Comparison of ENCODE assay signal across 21 cellular contexts in the genomic region with DNA sequence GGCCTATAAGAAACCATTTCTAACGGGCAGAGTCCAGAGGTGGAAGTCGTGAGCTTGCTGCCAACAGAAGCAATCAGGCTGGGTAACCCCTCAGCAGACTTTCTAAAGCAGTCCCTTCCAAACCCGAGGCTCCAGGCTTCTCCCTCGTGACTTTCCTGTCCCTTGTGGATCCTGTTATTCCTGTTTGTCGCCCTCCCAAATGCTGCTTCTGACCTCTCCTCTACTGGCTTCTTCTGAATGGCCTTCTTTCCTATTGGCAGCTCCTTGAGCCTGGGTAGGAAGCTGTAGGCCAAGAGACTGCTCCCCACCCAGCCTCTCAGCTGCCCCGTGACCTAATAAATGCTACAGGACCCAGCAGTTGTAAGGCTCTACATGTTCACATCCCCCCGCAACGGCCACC. TPM values are rescaled to one million over a fixed set of nuclear protein-coding genes. Genes with fewer than 3 reads are reported as not detected.
A peak's percentile ranks its signal among the peaks of the same experiment; 100 is the strongest.
DNase-seq lines count a peak whose midpoint lies in the region; ATAC-seq and TF ChIP-seq lines count a peak whose summit lies in the region.
"Had no signal": no experiment of that assay in that cellular context is flagged by ENCODE, and none has a peak within 500 bp of the region (broad histone marks: within the 10 kb centered on the region; RNA-seq: fewer than 3 reads in every experiment).

No MANE protein-coding gene starts in this region.

- H3K4me3 ChIP-seq in breast epithelium (no peak overlapping the region), mammary epithelial cell (replicated peaks in 1 of 3; ENCODE audit: insufficient read depth in 1 of 3, low read depth in 2 of 3, low read length in 3 of 3) (no peak overlapping the region), urinary bladder (ENCODE audit: low read depth, low read length) (no peak overlapping the region)
- H3K4me3 ChIP-seq: thoracic aorta had no signal

- peaks cover 4 to 29% of the 10 kb centered on the region in 2 donors for H3K4me1 ChIP-seq in breast epithelium
- H3K4me1 ChIP-seq in mammary epithelial cell (ENCODE audit: insufficient read depth, low read length): peaks cover 38% of the 10 kb centered on the region
- no peaks in the 10 kb centered on the region for H3K4me1 ChIP-seq in urinary bladder (ENCODE audit: insufficient read depth)

- no peaks in the 10 kb centered on the region for H3K36me3 ChIP-seq in breast epithelium
- H3K36me3 ChIP-seq in mammary epithelial cell (ENCODE audit: insufficient read depth, low read length): peaks cover 9% of the 10 kb centered on the region
- no peaks in the 10 kb centered on the region for H3K36me3 ChIP-seq in urinary bladder (ENCODE audit: insufficient read depth)

- H3K4me3 Mint-ChIP-seq in progenitor cell of endocrine pancreas (ENCODE audit: low read depth): no peak overlapping the region
- H3K4me3 Mint-ChIP-seq in activated naive CD4-positive, alpha-beta T cell treated with anti-CD3 and anti-CD28 coated beads, Interleukin-2, amount 10 ng/mL, durations not matched to agents 7 days and 5 days: no peak overlapping the region
- H3K4me3 Mint-ChIP-seq: activated T-cell treated with anti-CD3 and anti-CD28 coated beads, Interleukin-2, amount 50 U/mL, for 4 hours; effector memory CD8-positive, alpha-beta T cell; memory B cell had no signal

- no peaks in the 10 kb centered on the region for H3K27me3 Mint-ChIP-seq in progenitor cell of endocrine pancreas
- no peaks in the 10 kb centered on the region for H3K27me3 Mint-ChIP-seq in activated naive CD4-positive, alpha-beta T cell treated with anti-CD3 and anti-CD28 coated beads, Interleukin-2, amount 10 ng/mL, durations not matched to agents 7 days and 5 days
- H3K27me3 Mint-ChIP-seq: effector memory CD8-positive, alpha-beta T cell; memory B cell had no signal

- H3K9me3 ChIP-seq in breast epithelium: no peaks in the 10 kb centered on the region
- H3K9me3 ChIP-seq in mammary epithelial cell (replicated peaks; ENCODE audit: insufficient read depth, low read length): no peaks in the 10 kb centered on the region
- H3K9me3 ChIP-seq: thoracic aorta had no signal

- H3K4me1 Mint-ChIP-seq in progenitor cell of endocrine pancreas (ENCODE audit: low read depth): peaks cover 24% of the 10 kb centered on the region
- H3K4me1 Mint-ChIP-seq in activated naive CD4-positive, alpha-beta T cell treated with anti-CD3 and anti-CD28 coated beads, Interleukin-2, amount 10 ng/mL, durations not matched to agents 7 days and 5 days: no peaks in the 10 kb centered on the region
- H3K4me1 Mint-ChIP-seq: memory B cell had no signal

- TF ChIP-seq CTCF in breast epithelium (IDR thresholded peaks at IDR 0.05) (no peak), mammary epithelial cell (conservative IDR thresholded peaks at IDR 0.05 in 1 of 2, IDR thresholded peaks at IDR 0.05 in 1 of 2; ENCODE audit: extremely low read depth in 1 of 2, insufficient read depth in 1 of 2, low read depth in 1 of 2, low read length in 2 of 2) (no peak), progenitor cell of endocrine pancreas (IDR thresholded peaks at IDR 0.05; ENCODE audit: unreplicated experiment) (no peak)

- CTCF ChIA-PET in mammary epithelial cell (lab: Charles Lee; ENCODE audit: low non-redundant PET): interaction anchor here (0.6 kb wide), 1 partner anchor 117 kb away, joined by 5 read pairs; no protein-coding TSS in a partner anchor
- CTCF ChIA-PET in activated naive CD4-positive, alpha-beta T cell treated with anti-CD3 and anti-CD28 coated beads, Interleukin-2, amount 10 ng/mL, durations not matched to agents 7 days and 5 days (lab: Charles Lee): interaction anchor here (0.7 kb wide), 1 partner anchor 20 kb away, joined by 3 read pairs; no protein-coding TSS in a partner anchor

- no peaks in the 10 kb centered on the region for H4K20me1 ChIP-seq in mammary epithelial cell (ENCODE audit: insufficient read depth, low read length)

- H2AFZ ChIP-seq in mammary epithelial cell (ENCODE audit: low read depth, low read length): no peak overlapping the region

- H3K9ac ChIP-seq in mammary epithelial cell (ENCODE audit: insufficient read depth, low read length): no peak overlapping the region

- WGBS in mammary epithelial cell (ENCODE audit: low coverage, missing lambda C conversion rate): 87% methylated on average over 6 of the region's 8 CpGs
- WGBS in urinary bladder: 75% methylated on average over 8 of the region's 8 CpGs

- no peak overlapping the region for H3K4me2 ChIP-seq in mammary epithelial cell (ENCODE audit: insufficient read depth, low read depth, low read length)

- in situ Hi-C loops in mammary epithelial cell (cut with MboI; ENCODE audit: low sequenced_read_pairs in 2 of 2): no loop called here

- no TSS peak for BruUV-seq in mammary epithelial cell (replicated peaks; lab: Mats Ljungman, UMichigan)

- TF ChIP-seq POLR2A in breast epithelium (IDR thresholded peaks at IDR 0.05): no peak

- intact Hi-C loops in breast epithelium (cut with DNase I; ENCODE audit: low total_unique reads) (no loop called here), mammary epithelial cell (cut with micrococcal nuclease) (loop anchor here (5.0 kb wide), 1 partner anchor 111 kb away; no protein-coding TSS in a partner anchor)

- dilution Hi-C loops in mammary epithelial cell (cut with HindIII; ENCODE audit: low sequenced_read_pairs): no loop called here

- H3K27me3 ChIP-seq in breast epithelium (no peaks in the 10 kb centered on the region), mammary epithelial cell (ENCODE audit: insufficient read depth, low read length) (no peaks in the 10 kb centered on the region)

- ATAC-seq in esophagus mucosa: peak; percentile 68
- ATAC-seq: activated T-cell treated with anti-CD3 and anti-CD28 coated beads, Interleukin-2, amount 50 U/mL, for 4 hours; effector memory CD8-positive, alpha-beta T cell had no signal

- H3K36me3 Mint-ChIP-seq in progenitor cell of endocrine pancreas (ENCODE audit: insufficient read depth): peaks cover 16% of the 10 kb centered on the region
- H3K36me3 Mint-ChIP-seq in activated naive CD4-positive, alpha-beta T cell treated with anti-CD3 and anti-CD28 coated beads, Interleukin-2, amount 10 ng/mL, durations not matched to agents 7 days and 5 days: peaks cover 13% of the 10 kb centered on the region

- H3K9me3 Mint-ChIP-seq in progenitor cell of endocrine pancreas (ENCODE audit: low read depth): no peaks in the 10 kb centered on the region
- H3K9me3 Mint-ChIP-seq in activated naive CD4-positive, alpha-beta T cell treated with anti-CD3 and anti-CD28 coated beads, Interleukin-2, amount 10 ng/mL, durations not matched to agents 7 days and 5 days: no peaks in the 10 kb centered on the region
- H3K9me3 Mint-ChIP-seq: activated T-cell treated with anti-CD3 and anti-CD28 coated beads, Interleukin-2, amount 50 U/mL, for 4 hours; effector memory CD8-positive, alpha-beta T cell; memory B cell had no signal

- peak in 1 of 2 donors; percentile 82 for DNase-seq in breast epithelium (ENCODE audit: low spot score in 2 of 2)
- DNase-seq in mammary epithelial cell: no peak
- no peak for DNase-seq in progenitor cell of endocrine pancreas (ENCODE audit: low spot score, unreplicated experiment)
- DNase-seq in stimulated activated naive CD4-positive, alpha-beta T cell treated with Interleukin-2 at 50 U/mL for 16 hours (lab: John Stamatoyannopoulos, UW): no peak
- DNase-seq in activated naive CD4-positive, alpha-beta T cell treated with anti-CD3 and anti-CD28 coated beads, Interleukin-2, amount 10 ng/mL, durations not matched to agents 7 days and 5 days: no peak
- no peak for DNase-seq in NCI-H526 (lab: John Stamatoyannopoulos, UW)
- DNase-seq: activated CD4-positive, alpha-beta T cell treated with anti-CD3 and anti-CD28 coated beads, Interleukin-2, amount 50 U/mL, for 48 hours; activated T-cell treated with anti-CD3 and anti-CD28 coated beads, Interleukin-2, amount 50 U/mL, for 4 hours; C1 segment of cervical spinal cord; central memory CD4-positive, alpha-beta T cell; DMS79; effector memory CD8-positive, alpha-beta T cell; foreskin melanocyte; MV-4-11; NCI-H2029; NCI-H524; retina had no signal

- H3K27ac ChIP-seq in breast epithelium (peak overlapping the region; percentile 75 to 80), mammary epithelial cell (ENCODE audit: insufficient read depth, low read depth, low read length) (no peak overlapping the region), urinary bladder (ENCODE audit: low read depth) (peak overlapping the region; percentile 59)
- H3K27ac ChIP-seq: thoracic aorta had no signal

- H3K27ac Mint-ChIP-seq in progenitor cell of endocrine pancreas: peak overlapping the region; percentile 85
- H3K27ac Mint-ChIP-seq in activated naive CD4-positive, alpha-beta T cell treated with anti-CD3 and anti-CD28 coated beads, Interleukin-2, amount 10 ng/mL, durations not matched to agents 7 days and 5 days: no peak overlapping the region
- H3K27ac Mint-ChIP-seq: memory B cell had no signal

- peaks cover 15% of the 10 kb centered on the region for H3K79me2 ChIP-seq in mammary epithelial cell (ENCODE audit: insufficient read depth, low read length)

RNA-seq across cellular contexts. Expression of a gene that starts 35.0 kb away (rescaled TPM):
- total RNA-seq in breast epithelium (100 to 1,000 TPM in 1 of 3 donors, 10 to 100 TPM in 2; 37.3 to 126 (median 85.5) TPM), mammary epithelial cell (10 to 100 TPM; 17.0 to 48.5 TPM), esophagus mucosa (35.6 TPM), progenitor cell of endocrine pancreas (8.4 and 10.2 TPM in 2 replicates), urinary bladder (8.4 TPM)
- polyA plus RNA-seq in mammary epithelial cell (13.9 TPM), urinary bladder (32.4 TPM)
- polyA minus RNA-seq in mammary epithelial cell: 5.3 TPM

RNA-seq across cellular contexts. Expression of a gene that starts 36.0 kb away (rescaled TPM):
- total RNA-seq in breast epithelium (10 to 100 TPM; 30.6 to 49.5 (median 42.4) TPM), mammary epithelial cell (10 to 100 TPM; 26.2 to 68.5 TPM), esophagus mucosa (22.6 TPM), progenitor cell of endocrine pancreas (67.3 and 71.7 TPM in 2 replicates), urinary bladder (24.8 TPM)
- polyA plus RNA-seq in mammary epithelial cell (41.1 TPM), urinary bladder (51.5 TPM)
- polyA minus RNA-seq in mammary epithelial cell: 58.2 TPM

RNA-seq across cellular contexts. Expression of a gene that starts 55.2 kb away (rescaled TPM):
- total RNA-seq in breast epithelium: 10 to 100 TPM; 41.1 to 68.1 (median 59.3) TPM
- total RNA-seq in mammary epithelial cell: 10 to 100 TPM; 12.8 to 20.2 TPM
- polyA plus RNA-seq in mammary epithelial cell: 7.8 TPM
- polyA minus RNA-seq in mammary epithelial cell: 7.9 TPM
- 12.8 TPM for total RNA-seq in esophagus mucosa
- total RNA-seq in progenitor cell of endocrine pancreas: 76.0 and 76.4 TPM in 2 replicates
- 21.2 TPM for total RNA-seq in urinary bladder
- polyA plus RNA-seq in urinary bladder: 21.1 TPM
